Comparison of ENCODE assay signal across 8 cellular contexts in genomic region chr12:31238333-31238732, GRCh38.
DNase-seq lines count a peak whose midpoint lies in the region; ATAC-seq, FAIRE-seq and TF ChIP-seq lines count a peak whose summit lies in the region.
"Not testable (repeated sequence)": the region's sequence is repeated elsewhere in the genome, so short reads cannot be mapped to it uniquely, and the experiment has no call there.

No MANE protein-coding gene starts in this region.

- H3K9me3 Mint-ChIP-seq in CD8-positive, alpha-beta T cell; MCF 10A (ENCODE audit: unreplicated experiment): not testable (repeated sequence)

- H3K27me3 ChIP-seq in CD8-positive, alpha-beta T cell (ENCODE audit: insufficient read depth, low read length); MM.1S (replicated peaks; ENCODE audit: insufficient read depth, low read length); smooth muscle cell (ENCODE audit: low read depth): not testable (repeated sequence)
- peaks cover 33% of the 10 kb centered on the region for H3K27me3 ChIP-seq in keratinocyte (ENCODE audit: control insufficient read depth, extremely low read depth, insufficient read depth, low read length)

- FAIRE-seq in keratinocyte (lab: Jason Lieb, UNC) = not testable (repeated sequence)

- dilution Hi-C loops in keratinocyte (cut with MboI; ENCODE audit: extremely low pct_ligation_motif_present, low sequenced_read_pairs) = not testable (repeated sequence)

- peaks cover 25% of the 10 kb centered on the region for H3K27me3 Mint-ChIP-seq in CD8-positive, alpha-beta T cell (ENCODE audit: low read depth)
- peaks cover 50% of the 10 kb centered on the region for H3K27me3 Mint-ChIP-seq in MCF 10A (ENCODE audit: insufficient read depth, unreplicated experiment)

- H3K4me1 Mint-ChIP-seq in CD8-positive, alpha-beta T cell (ENCODE audit: low read depth) = not testable (repeated sequence)
- peaks cover 19% of the 10 kb centered on the region for H3K4me1 Mint-ChIP-seq in MCF 10A (ENCODE audit: insufficient read depth, unreplicated experiment)

- H3K36me3 ChIP-seq in CD8-positive, alpha-beta T cell (ENCODE audit: insufficient read depth, low read length); MM.1S (replicated peaks; ENCODE audit: insufficient read depth, low read length); keratinocyte (ENCODE audit: control insufficient read depth in 2 of 2, extremely low read depth in 1 of 2, insufficient read depth in 2 of 2, low read length in 2 of 2); smooth muscle cell (ENCODE audit: low read depth): not testable (repeated sequence)

- peak in 1 of 7 experiments; percentile 38 for DNase-seq in CD8-positive, alpha-beta T cell
- not testable (repeated sequence) for DNase-seq in MM.1S; MCF 10A (ENCODE audit: unreplicated experiment); keratinocyte (ENCODE audit: low read depth, low spot score); smooth muscle cell (lab: John Stamatoyannopoulos, UW; ENCODE audit: unreplicated experiment)

- H3K27ac Mint-ChIP-seq in CD8-positive, alpha-beta T cell; MCF 10A (ENCODE audit: low read depth, unreplicated experiment): not testable (repeated sequence)

- not testable (repeated sequence) for BruUV-seq in MCF 10A (replicated peaks; lab: Mats Ljungman, UMichigan)

- H3K9me1 ChIP-seq in keratinocyte (ENCODE audit: control insufficient read depth, extremely low read depth, insufficient read depth, low read length) = not testable (repeated sequence)

- H4K20me1 ChIP-seq in MM.1S (ENCODE audit: insufficient read depth, low read length); keratinocyte (ENCODE audit: control insufficient read depth, extremely low read depth, insufficient read depth, low read length); smooth muscle cell (ENCODE audit: low read depth): not testable (repeated sequence)

- ATAC-seq in CD8-positive, alpha-beta T cell = not testable (repeated sequence)
- ATAC-seq in GM19025 (IDR thresholded peaks at IDR 0.05; ENCODE audit: low read depth, unreplicated experiment) (peak; percentile 21), GM21786 (IDR thresholded peaks at IDR 0.05; ENCODE audit: unreplicated experiment) (peak; percentile 30), HG02981 (IDR thresholded peaks at IDR 0.05; ENCODE audit: unreplicated experiment) (peak; percentile 21)

- POLR2A ChIA-PET in CD8-positive, alpha-beta T cell (lab: Charles Lee); MCF 10A (lab: Yijun Ruan, JAX): not testable (repeated sequence)

- intact Hi-C loops in CD8-positive, alpha-beta T cell (cut with DNase I, micrococcal nuclease) = loop anchor here (1.0 to 5.0 kb wide), 3 partner anchors 121 to 390 kb away; no protein-coding TSS in a partner anchor
- intact Hi-C loops in MCF 10A (cut with micrococcal nuclease) = loop anchor here (1.0 to 10.0 kb wide), 3 partner anchors 121 to 391 kb away; no protein-coding TSS in a partner anchor

- WGBS in smooth muscle cell (ENCODE audit: low lambda C conversion rate) = 90% methylated on average over 10 of the region's 10 CpGs

- H3K4me2 ChIP-seq in MM.1S (ENCODE audit: low read depth, low read length) (peak overlapping the region; percentile 84), keratinocyte (ENCODE audit: control insufficient read depth, extremely low read depth, insufficient read depth, low read depth, low read length) (peak overlapping the region; percentile 33), smooth muscle cell (peak overlapping the region; percentile 66)

- not testable (repeated sequence) for H3K9me2 ChIP-seq in MM.1S (replicated peaks; ENCODE audit: insufficient read depth, low read length)

- H3K4me3 Mint-ChIP-seq in CD8-positive, alpha-beta T cell = peak overlapping the region; percentile 26
- H3K4me3 Mint-ChIP-seq in MCF 10A (ENCODE audit: unreplicated experiment) = peak overlapping the region; percentile 46

- H3F3A ChIP-seq in MM.1S (ENCODE audit: insufficient read depth, low read length); smooth muscle cell (ENCODE audit: low read depth): not testable (repeated sequence)

- TF ChIP-seq CTCF in CD8-positive, alpha-beta T cell (IDR thresholded peaks at IDR 0.05); MM.1S (IDR thresholded peaks at IDR 0.05; ENCODE audit: low read length); MCF 10A (IDR thresholded peaks at IDR 0.05; ENCODE audit: unreplicated experiment); keratinocyte (optimal IDR thresholded peaks at IDR 0.05 in 1 of 3, IDR thresholded peaks at IDR 0.05 in 1 of 3, conservative IDR thresholded peaks at IDR 0.05 in 1 of 3; ENCODE audit: extremely low read depth in 1 of 3, insufficient read depth in 2 of 3, low read length in 3 of 3); smooth muscle cell (IDR thresholded peaks at IDR 0.05; ENCODE audit: borderline replicate concordance, insufficient read depth, poor library complexity, severe bottlenecking): not testable (repeated sequence)

- H3K4me1 ChIP-seq in CD8-positive, alpha-beta T cell (ENCODE audit: insufficient read depth, low read length); MM.1S (ENCODE audit: low read length); keratinocyte (ENCODE audit: control insufficient read depth, extremely low read depth, insufficient read depth, low read length); smooth muscle cell (ENCODE audit: low read depth): not testable (repeated sequence)

- H2AFZ ChIP-seq in MM.1S (ENCODE audit: low read length) = peak overlapping the region; percentile 64
- not testable (repeated sequence) for H2AFZ ChIP-seq in keratinocyte (ENCODE audit: control insufficient read depth, low read length); smooth muscle cell (ENCODE audit: low read depth)

- H3K27ac ChIP-seq in CD8-positive, alpha-beta T cell (ENCODE audit: low read depth, low read length); MM.1S (ENCODE audit: low read length); keratinocyte (ENCODE audit: control insufficient read depth, insufficient read depth, low read length); smooth muscle cell (ENCODE audit: low read depth): not testable (repeated sequence)

- not testable (repeated sequence) for H3K36me3 Mint-ChIP-seq in CD8-positive, alpha-beta T cell; MCF 10A (ENCODE audit: insufficient read depth, unreplicated experiment)

- CTCF ChIA-PET in CD8-positive, alpha-beta T cell (lab: Charles Lee) = interaction anchor here (0.9 to 1.4 kb wide), 5 partner anchors 13 to 412 kb away, joined by 3 to 4 read pairs (median 4); no protein-coding TSS in a partner anchor
- CTCF ChIA-PET in MCF 10A (lab: Yijun Ruan, JAX) = interaction anchor here (0.6 to 13.1 kb wide), 21 partner anchors 8 to 1876 kb away, joined by 3 to 141 read pairs (median 4); no protein-coding TSS in a partner anchor

- H3K79me2 ChIP-seq in MM.1S (ENCODE audit: low read length); keratinocyte (ENCODE audit: control insufficient read depth, insufficient read depth, low read length); smooth muscle cell (ENCODE audit: low read depth): not testable (repeated sequence)

- not testable (repeated sequence) for H3K9ac ChIP-seq in MM.1S (ENCODE audit: low read length); keratinocyte (ENCODE audit: control insufficient read depth, extremely low read depth, insufficient read depth, low read length); smooth muscle cell (ENCODE audit: low read depth)

- not testable (repeated sequence) for H3K4me3 ChIP-seq in CD8-positive, alpha-beta T cell (ENCODE audit: low read depth, low read length); keratinocyte (ENCODE audit: control insufficient read depth in 2 of 3, extremely low read depth in 1 of 3, insufficient read depth in 2 of 3, low read depth in 1 of 3, low read length in 3 of 3); smooth muscle cell
- H3K4me3 ChIP-seq in MM.1S (ENCODE audit: low read length) = peak overlapping the region; percentile 54; the same call in 1 of the 2 replicates

- H3K9me3 ChIP-seq in CD8-positive, alpha-beta T cell (ENCODE audit: low read length); MM.1S (replicated peaks; ENCODE audit: insufficient read depth, low read length); keratinocyte (ENCODE audit: control insufficient read depth, low read depth, low read length); smooth muscle cell (replicated peaks; ENCODE audit: low read depth): not testable (repeated sequence)

Comparison
In these comparisons a context has a peak if more than half of its experiments do, and no peak if none do; other contexts are left out.
1. H3K4me2 ChIP-seq: peak in every context shown above with its lines; median percentile 84 in MM.1S; 66 in smooth muscle cell; 33 in keratinocyte.